Comparison of ENCODE assay signal across 8 cellular contexts in genomic region chr9:130137870-130138653, GRCh38. TPM values are rescaled to one million over a fixed set of nuclear protein-coding genes. Genes with fewer than 3 reads are reported as not detected.
DNase-seq lines count a peak whose midpoint lies in the region; ATAC-seq, FAIRE-seq and TF ChIP-seq lines count a peak whose summit lies in the region.

No MANE protein-coding gene starts in this region.

- dilution Hi-C loops in keratinocyte (cut with MboI; ENCODE audit: extremely low pct_ligation_motif_present, low sequenced_read_pairs) = no loop called here

- H3K36me3 ChIP-seq in body of pancreas (replicated peaks in 1 of 2; ENCODE audit: insufficient read depth in 1 of 2, low read depth in 2 of 2) (no peaks in the 10 kb centered on the region), keratinocyte (ENCODE audit: control insufficient read depth in 2 of 2, extremely low read depth in 1 of 2, insufficient read depth in 2 of 2, low read length in 2 of 2) (peaks cover 0 to 3% of the 10 kb centered on the region in 2 experiments), urinary bladder (ENCODE audit: insufficient read depth) (no peaks in the 10 kb centered on the region)

- H3K4me3 ChIP-seq in body of pancreas = no peak overlapping the region
- peak overlapping the region in 1 of 3 experiments; percentile 34 for H3K4me3 ChIP-seq in keratinocyte (ENCODE audit: control insufficient read depth in 2 of 3, extremely low read depth in 1 of 3, insufficient read depth in 2 of 3, low read depth in 1 of 3, low read length in 3 of 3)
- H3K4me3 ChIP-seq in urinary bladder (ENCODE audit: low read depth, low read length) = no peak overlapping the region

- H3K27me3 ChIP-seq in body of pancreas (no peaks in the 10 kb centered on the region), keratinocyte (ENCODE audit: control insufficient read depth, extremely low read depth, insufficient read depth, low read length) (no peaks in the 10 kb centered on the region)

- H4K20me1 ChIP-seq in keratinocyte (ENCODE audit: control insufficient read depth, extremely low read depth, insufficient read depth, low read length) = no peaks in the 10 kb centered on the region

- POLR2A ChIA-PET in activated CD8-positive, alpha-beta T cell treated with anti-CD3 and anti-CD28 coated beads, Interleukin-2, amount 10 ng/mL, durations not matched to agents 7 days and 5 days (lab: Charles Lee) = no interaction called here

- no peaks in the 10 kb centered on the region for H3K4me1 ChIP-seq in body of pancreas
- H3K4me1 ChIP-seq in keratinocyte (ENCODE audit: control insufficient read depth, extremely low read depth, insufficient read depth, low read length) = peaks cover 25% of the 10 kb centered on the region
- no peaks in the 10 kb centered on the region for H3K4me1 ChIP-seq in urinary bladder (ENCODE audit: insufficient read depth)

- no peaks in the 10 kb centered on the region for H3K27me3 Mint-ChIP-seq in activated CD8-positive, alpha-beta T cell treated with anti-CD3 and anti-CD28 coated beads, Interleukin-2, amount 10 ng/mL, durations not matched to agents 7 days and 5 days (ENCODE audit: low read depth)

- no peak overlapping the region for H3K27ac ChIP-seq in body of pancreas
- H3K27ac ChIP-seq in keratinocyte (ENCODE audit: control insufficient read depth, insufficient read depth, low read length) = peak overlapping the region; percentile 61
- H3K27ac ChIP-seq in urinary bladder (ENCODE audit: low read depth) = peak overlapping the region; percentile 69

- no peak overlapping the region for H3K27ac Mint-ChIP-seq in activated CD8-positive, alpha-beta T cell treated with anti-CD3 and anti-CD28 coated beads, Interleukin-2, amount 10 ng/mL, durations not matched to agents 7 days and 5 days

- H3K4me3 Mint-ChIP-seq in activated CD8-positive, alpha-beta T cell treated with anti-CD3 and anti-CD28 coated beads, Interleukin-2, amount 10 ng/mL, durations not matched to agents 7 days and 5 days = no peak overlapping the region

- ATAC-seq in body of pancreas = peak; percentile 25
- ATAC-seq in left lobe of liver = no peak
- no peak for ATAC-seq in GM19351 (IDR thresholded peaks at IDR 0.05; ENCODE audit: unreplicated experiment)
- ATAC-seq in activated CD8-positive, alpha-beta T cell treated with anti-CD3 and anti-CD28 coated beads, Interleukin-2, amount 10 ng/mL, durations not matched to agents 7 days and 5 days = no peak

- peaks cover 10% of the 10 kb centered on the region for H3K9me3 Mint-ChIP-seq in activated CD8-positive, alpha-beta T cell treated with anti-CD3 and anti-CD28 coated beads, Interleukin-2, amount 10 ng/mL, durations not matched to agents 7 days and 5 days (ENCODE audit: insufficient read depth)

- H3K36me3 Mint-ChIP-seq in activated CD8-positive, alpha-beta T cell treated with anti-CD3 and anti-CD28 coated beads, Interleukin-2, amount 10 ng/mL, durations not matched to agents 7 days and 5 days (ENCODE audit: low read depth) = peaks cover 48% of the 10 kb centered on the region

- peak; percentile 96 for FAIRE-seq in keratinocyte (lab: Jason Lieb, UNC)

- H3K4me1 Mint-ChIP-seq in activated CD8-positive, alpha-beta T cell treated with anti-CD3 and anti-CD28 coated beads, Interleukin-2, amount 10 ng/mL, durations not matched to agents 7 days and 5 days (ENCODE audit: low read depth) = peaks cover 61% of the 10 kb centered on the region

- no peak for TF ChIP-seq CTCF in body of pancreas (IDR thresholded peaks at IDR 0.05)
- no peak for TF ChIP-seq CTCF in keratinocyte (optimal IDR thresholded peaks at IDR 0.05 in 1 of 3, IDR thresholded peaks at IDR 0.05 in 1 of 3, conservative IDR thresholded peaks at IDR 0.05 in 1 of 3; ENCODE audit: extremely low read depth in 1 of 3, insufficient read depth in 2 of 3, low read length in 3 of 3)

- H3K4me2 ChIP-seq in keratinocyte (ENCODE audit: control insufficient read depth, extremely low read depth, insufficient read depth, low read depth, low read length) = peak overlapping the region; percentile 78

- CTCF ChIA-PET in activated CD8-positive, alpha-beta T cell treated with anti-CD3 and anti-CD28 coated beads, Interleukin-2, amount 10 ng/mL, durations not matched to agents 7 days and 5 days (lab: Charles Lee) = interaction anchor here (0.6 to 0.9 kb wide), 2 partner anchors 30 to 125 kb away, joined by 3 to 4 read pairs; no protein-coding TSS in a partner anchor

- WGBS in body of pancreas, 2 donors = 66 to 82% methylated on average over 11 to 12 of the region's 12 CpGs
- 33% methylated on average over 12 of the region's 12 CpGs for WGBS in urinary bladder

- H3K9me3 ChIP-seq in body of pancreas = no peaks in the 10 kb centered on the region
- H3K9me3 ChIP-seq in keratinocyte (ENCODE audit: control insufficient read depth, low read depth, low read length) = no peaks in the 10 kb centered on the region

- DNase-seq in stimulated activated CD4-positive, alpha-beta T cell treated with anti-CD3 and anti-CD28 coated beads, Interleukin-15, amount 100 ng/mL, for 24 hours = peak; percentile 27
- DNase-seq in stimulated activated CD4-positive, alpha-beta T cell treated with anti-CD3 and anti-CD28 coated beads, Interleukin-2, amount 100 ng/mL, for 24 hours = no peak
- DNase-seq in body of pancreas = peak in 2 of 4 donors; percentile 23 to 34
- peak; percentile 96 for DNase-seq in keratinocyte (ENCODE audit: low read depth, low spot score)
- DNase-seq in left lobe of liver (ENCODE audit: low spot score) = no peak
- no peak for DNase-seq in activated CD8-positive, alpha-beta T cell treated with anti-CD3 and anti-CD28 coated beads, Interleukin-2, amount 10 ng/mL, durations not matched to agents 7 days and 5 days

- no peak for TF ChIP-seq POLR2A in body of pancreas (IDR thresholded peaks at IDR 0.05)

- intact Hi-C loops in body of pancreas (cut with DNase I) = no loop called here

- H3K79me2 ChIP-seq in keratinocyte (ENCODE audit: control insufficient read depth, insufficient read depth, low read length) = no peaks in the 10 kb centered on the region

- no peak overlapping the region for H2AFZ ChIP-seq in keratinocyte (ENCODE audit: control insufficient read depth, low read length)

- peak overlapping the region; percentile 34 for H3K9ac ChIP-seq in keratinocyte (ENCODE audit: control insufficient read depth, extremely low read depth, insufficient read depth, low read length)

- no peaks in the 10 kb centered on the region for H3K9me1 ChIP-seq in keratinocyte (ENCODE audit: control insufficient read depth, extremely low read depth, insufficient read depth, low read length)

RNA-seq across cellular contexts. Expression of gene NCS1, which starts 34.1 kb away (rescaled TPM):
- total RNA-seq in body of pancreas (1 to 10 TPM; 3.9 to 4.3 TPM), urinary bladder (32.5 TPM), left lobe of liver (2.5 TPM)
- polyA plus RNA-seq in keratinocyte (49.1 to 67.4 TPM (median 61.6 TPM) in 3 replicates), urinary bladder (83.9 TPM)
- 7.2 TPM for polyA plus RNA-seq in keratinocyte (2011; ENCODE audit: low read depth)
- polyA plus RNA-seq in keratinocyte (2011; cell fraction: cytosol; rRNA removed) = 52.4 and 71.2 TPM in 2 replicates
- polyA plus RNA-seq in keratinocyte (2011; cell fraction: nucleus; rRNA removed) = 35.4 and 37.0 TPM in 2 replicates
- polyA plus RNA-seq in keratinocyte (2012; ENCODE audit: low replicate concordance) = 26.6 and 49.7 TPM in 2 replicates
- 45.3 to 74.1 TPM (median 69.9 TPM) in 3 replicates for polyA minus RNA-seq in keratinocyte
- 94.6 TPM for polyA minus RNA-seq in keratinocyte (2011; cell fraction: cytosol; rRNA and poly(A)+ RNA removed)
- 22.4 and 28.3 TPM in 2 replicates for polyA minus RNA-seq in keratinocyte (2011; cell fraction: nucleus; rRNA and poly(A)+ RNA removed)
- 1 to 10 TPM; 3.3 TPM for total RNA-seq in activated CD8-positive, alpha-beta T cell treated with anti-CD3 and anti-CD28 coated beads, Interleukin-2, amount 10 ng/mL, durations not matched to agents 7 days and 5 days

Comparison
In these comparisons a context has a peak if more than half of its experiments do, and no peak if none do; other contexts are left out.
1. DNase-seq: peak in stimulated activated CD4-positive, alpha-beta T cell treated with anti-CD3 and anti-CD28 coated beads, Interleukin-15, amount 100 ng/mL, for 24 hours (single experiment) and keratinocyte (single experiment); none in stimulated activated CD4-positive, alpha-beta T cell treated with anti-CD3 and anti-CD28 coated beads, Interleukin-2, amount 100 ng/mL, for 24 hours (0 of 2), left lobe of liver (single experiment) and activated CD8-positive, alpha-beta T cell treated with anti-CD3 and anti-CD28 coated beads, Interleukin-2, amount 10 ng/mL, durations not matched to agents 7 days and 5 days (single experiment).
2. H3K27ac ChIP-seq: peak in keratinocyte (single experiment) and urinary bladder (single experiment); none in body of pancreas (0 of 4).